In genomic region chr17:353213-353837, GRCh38 we compare ENCODE assay signal across 11 cellular contexts. TPM values are rescaled to one million over a fixed set of nuclear protein-coding genes. Genes with fewer than 3 reads are reported as not detected.
A peak's percentile ranks its signal among the peaks of the same experiment; 100 is the strongest.
DNase-seq lines count a peak whose midpoint lies in the region; ATAC-seq and TF ChIP-seq lines count a peak whose summit lies in the region.
"Had no signal": no experiment of that assay in that cellular context is flagged by ENCODE, and none has a peak within 500 bp of the region (broad histone marks: within the 10 kb centered on the region; RNA-seq: fewer than 3 reads in every experiment).

No MANE protein-coding gene starts in this region.

- intact Hi-C loops in right lobe of liver (cut with DNase I), result no loop called here

- no peak for ATAC-seq in right lobe of liver

- H3K4me1 ChIP-seq in HEK293 (ENCODE audit: control insufficient read depth, insufficient read depth, low read length) (peaks cover 13% of the 10 kb centered on the region), SJCRH30 (peaks cover 4% of the 10 kb centered on the region; the same call in 1 of the 2 replicates), right lobe of liver (peaks cover 0 to 62% (median 26%) of the 10 kb centered on the region in 4 donors)

- peaks cover 3% of the 10 kb centered on the region for H3K36me3 Mint-ChIP-seq in activated naive CD4-positive, alpha-beta T cell treated with anti-CD3 and anti-CD28 coated beads, Interleukin-2, amount 10 ng/mL, durations not matched to agents 7 days and 5 days

- H3K4me3 Mint-ChIP-seq in activated naive CD4-positive, alpha-beta T cell treated with anti-CD3 and anti-CD28 coated beads, Interleukin-2, amount 10 ng/mL, durations not matched to agents 7 days and 5 days, result no peak overlapping the region
- H3K4me3 Mint-ChIP-seq: IgD-negative memory B cell had no signal

- H3K4me1 Mint-ChIP-seq in activated naive CD4-positive, alpha-beta T cell treated with anti-CD3 and anti-CD28 coated beads, Interleukin-2, amount 10 ng/mL, durations not matched to agents 7 days and 5 days, result peaks cover 2% of the 10 kb centered on the region

- H3K9me3 ChIP-seq in HEK293 (ENCODE audit: control insufficient read depth, insufficient read depth, low read depth, low read length) (no peaks in the 10 kb centered on the region), SJCRH30 (replicated peaks) (no peaks in the 10 kb centered on the region), right lobe of liver (no peaks in the 10 kb centered on the region)

- H3K9me3 Mint-ChIP-seq in activated naive CD4-positive, alpha-beta T cell treated with anti-CD3 and anti-CD28 coated beads, Interleukin-2, amount 10 ng/mL, durations not matched to agents 7 days and 5 days, result peaks cover 17% of the 10 kb centered on the region
- H3K9me3 Mint-ChIP-seq: IgD-negative memory B cell had no signal

- H3K27ac ChIP-seq in HEK293 (ENCODE audit: extremely low read depth, low read depth, low read length) (peak overlapping the region; percentile 49; the same call in 1 of the 2 replicates), SJCRH30 (peak overlapping the region; percentile 81; the same call in 1 of the 2 replicates), right lobe of liver (peak overlapping the region; percentile 88 to 96 (median 93)), skin epidermis (peak overlapping the region in 11 of 21 experiments; percentile 6 to 87 (median 79)), substantia nigra (ENCODE audit: low read depth, low read length, poor library complexity, severe bottlenecking) (no peak overlapping the region)

- no peak for TF ChIP-seq POLR2A in right lobe of liver (IDR thresholded peaks at IDR 0.05)

- POLR2A ChIA-PET in HEK293 (lab: Yijun Ruan, JAX), result no interaction called here

- H3K4me3 ChIP-seq in HEK293 (ENCODE audit: low read depth, low read length) (no peak overlapping the region), SJCRH30 (peak overlapping the region; percentile 64), right lobe of liver (peak overlapping the region in 2 of 3 donors; percentile 55 to 56), skin epidermis (no peak overlapping the region)

- no peaks in the 10 kb centered on the region for H3K36me3 ChIP-seq in HEK293 (ENCODE audit: control insufficient read depth in 2 of 2, insufficient read depth in 1 of 2, low read length in 2 of 2)
- H3K36me3 ChIP-seq in SJCRH30, result no peaks in the 10 kb centered on the region
- no peaks in the 10 kb centered on the region for H3K36me3 ChIP-seq in right lobe of liver

- DNase-seq in SJCRH30 (no peak), right lobe of liver (peak in 2 of 3 donors; percentile 42 to 47), middle frontal gyrus (ENCODE audit: extremely low spot score, low spot score) (no peak), substantia nigra (lab: John Stamatoyannopoulos, UW) (no peak)
- no peak for DNase-seq in activated naive CD4-positive, alpha-beta T cell treated with anti-CD3 and anti-CD28 coated beads, Interleukin-2, amount 10 ng/mL, durations not matched to agents 7 days and 5 days
- DNase-seq in activated CD8-positive, alpha-beta memory T cell treated with anti-CD3 and anti-CD28 coated beads, Interleukin-2, amount 50 U/mL, for 48 hours, result no peak
- DNase-seq: amniotic stem cell, SW 1271 had no signal

- TF ChIP-seq CTCF in HEK293 (tag by site-specific recombination; IDR thresholded peaks at IDR 0.05), result no peak
- TF ChIP-seq CTCF in right lobe of liver (IDR thresholded peaks at IDR 0.05), result no peak

- CTCF ChIA-PET in HEK293 (lab: Yijun Ruan, JAX), result interaction anchor here (0.6 to 0.7 kb wide), 2 partner anchors 19 to 47 kb away, joined by 3 read pairs; no protein-coding TSS in a partner anchor
- CTCF ChIA-PET in activated naive CD4-positive, alpha-beta T cell treated with anti-CD3 and anti-CD28 coated beads, Interleukin-2, amount 10 ng/mL, durations not matched to agents 7 days and 5 days (lab: Charles Lee), result no interaction called here

- peaks cover 3% of the 10 kb centered on the region for H3K27me3 Mint-ChIP-seq in activated naive CD4-positive, alpha-beta T cell treated with anti-CD3 and anti-CD28 coated beads, Interleukin-2, amount 10 ng/mL, durations not matched to agents 7 days and 5 days

- H3K27me3 ChIP-seq in SJCRH30, result no peaks in the 10 kb centered on the region
- no peaks in the 10 kb centered on the region for H3K27me3 ChIP-seq in right lobe of liver

- 35% methylated on average over 6 of the region's 8 CpGs for WGBS in right lobe of liver (ENCODE audit: insufficient coverage, low coverage, low lambda C conversion rate, missing lambda C conversion rate)

- H3K27ac Mint-ChIP-seq in activated naive CD4-positive, alpha-beta T cell treated with anti-CD3 and anti-CD28 coated beads, Interleukin-2, amount 10 ng/mL, durations not matched to agents 7 days and 5 days, result no peak overlapping the region
- H3K27ac Mint-ChIP-seq: IgD-negative memory B cell had no signal

TF ChIP-seq in HEK293, 187 proteins besides CTCF, POLR2A, EP300 and RAD21 (continues in another document):
- TF ChIP-seq ZNF660 (tag by site-specific recombination; IDR thresholded peaks at IDR 0.05) (no peak), ZNF626 (tag by site-specific recombination; IDR thresholded peaks at IDR 0.05) (no peak), ZNF629 (tag by site-specific recombination; IDR thresholded peaks at IDR 0.05) (0 out of 2 replicates have a peak, but pooled peaks have one; percentile 39), ZBTB21 (tag by site-specific recombination; IDR thresholded peaks at IDR 0.05) (no peak), ZBTB49 (tag by site-specific recombination; IDR thresholded peaks at IDR 0.05; ENCODE audit: low read depth) (no peak), GLIS1 (tag by site-specific recombination; IDR thresholded peaks at IDR 0.05) (peak; percentile 99), ZNF174 (tag by site-specific recombination; IDR thresholded peaks at IDR 0.05) (no peak), KLF17 (tag by site-specific recombination; IDR thresholded peaks at IDR 0.05) (0 out of 2 replicates have a peak, but pooled peaks have one; percentile 45)
- TF ChIP-seq, protein P1, sequence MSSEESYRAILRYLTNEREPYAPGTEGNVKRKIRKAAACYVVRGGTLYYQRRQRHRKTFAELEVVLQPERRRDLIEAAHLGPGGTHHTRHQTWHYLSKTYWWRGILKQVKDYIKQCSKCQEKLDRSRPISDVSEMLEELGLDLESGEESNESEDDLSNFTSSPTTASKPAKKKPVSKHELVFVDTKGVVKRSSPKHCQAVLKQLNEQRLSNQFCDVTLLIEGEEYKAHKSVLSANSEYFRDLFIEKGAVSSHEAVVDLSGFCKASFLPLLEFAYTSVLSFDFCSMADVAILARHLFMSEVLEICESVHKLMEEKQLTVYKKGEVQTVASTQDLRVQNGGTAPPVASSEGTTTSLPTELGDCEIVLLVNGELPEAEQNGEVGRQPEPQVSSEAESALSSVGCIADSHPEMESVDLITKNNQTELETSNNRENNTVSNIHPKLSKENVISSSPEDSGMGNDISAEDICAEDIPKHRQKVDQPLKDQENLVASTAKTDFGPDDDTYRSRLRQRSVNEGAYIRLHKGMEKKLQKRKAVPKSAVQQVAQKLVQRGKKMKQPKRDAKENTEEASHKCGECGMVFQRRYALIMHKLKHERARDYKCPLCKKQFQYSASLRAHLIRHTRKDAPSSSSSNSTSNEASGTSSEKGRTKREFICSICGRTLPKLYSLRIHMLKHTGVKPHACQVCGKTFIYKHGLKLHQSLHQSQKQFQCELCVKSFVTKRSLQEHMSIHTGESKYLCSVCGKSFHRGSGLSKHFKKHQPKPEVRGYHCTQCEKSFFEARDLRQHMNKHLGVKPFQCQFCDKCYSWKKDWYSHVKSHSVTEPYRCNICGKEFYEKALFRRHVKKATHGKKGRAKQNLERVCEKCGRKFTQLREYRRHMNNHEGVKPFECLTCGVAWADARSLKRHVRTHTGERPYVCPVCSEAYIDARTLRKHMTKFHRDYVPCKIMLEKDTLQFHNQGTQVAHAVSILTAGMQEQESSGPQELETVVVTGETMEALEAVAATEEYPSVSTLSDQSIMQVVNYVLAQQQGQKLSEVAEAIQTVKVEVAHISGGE (tag by site-specific recombination; conservative IDR thresholded peaks at IDR 0.05; ENCODE audit: low read depth), result no peak
- TF ChIP-seq, protein P2, sequence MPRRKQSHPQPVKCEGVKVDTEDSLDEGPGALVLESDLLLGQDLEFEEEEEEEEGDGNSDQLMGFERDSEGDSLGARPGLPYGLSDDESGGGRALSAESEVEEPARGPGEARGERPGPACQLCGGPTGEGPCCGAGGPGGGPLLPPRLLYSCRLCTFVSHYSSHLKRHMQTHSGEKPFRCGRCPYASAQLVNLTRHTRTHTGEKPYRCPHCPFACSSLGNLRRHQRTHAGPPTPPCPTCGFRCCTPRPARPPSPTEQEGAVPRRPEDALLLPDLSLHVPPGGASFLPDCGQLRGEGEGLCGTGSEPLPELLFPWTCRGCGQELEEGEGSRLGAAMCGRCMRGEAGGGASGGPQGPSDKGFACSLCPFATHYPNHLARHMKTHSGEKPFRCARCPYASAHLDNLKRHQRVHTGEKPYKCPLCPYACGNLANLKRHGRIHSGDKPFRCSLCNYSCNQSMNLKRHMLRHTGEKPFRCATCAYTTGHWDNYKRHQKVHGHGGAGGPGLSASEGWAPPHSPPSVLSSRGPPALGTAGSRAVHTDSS (tag by site-specific recombination; IDR thresholded peaks at IDR 0.05), result no peak

RNA-seq across cellular contexts. Expression of gene RPH3AL, which starts 0.7 kb away (rescaled TPM):
- total RNA-seq in SJCRH30 (2014; rRNA removed; shearing (Covaris generic)), result 2.6 and 3.0 TPM in 2 replicates
- 10 to 100 TPM; 17.6 to 74.0 (median 25.7) TPM for total RNA-seq in right lobe of liver

Comparison
In these comparisons a context has a peak if more than half of its experiments do, and no peak if none do; other contexts are left out.
1. H3K4me3 ChIP-seq: peak in SJCRH30 (single experiment) and right lobe of liver (2 of 3); none in HEK293 (single experiment) and skin epidermis (0 of 7).
2. DNase-seq: peak in right lobe of liver (2 of 3); none in SJCRH30 (0 of 2), middle frontal gyrus (single experiment), activated naive CD4-positive, alpha-beta T cell treated with anti-CD3 and anti-CD28 coated beads, Interleukin-2, amount 10 ng/mL, durations not matched to agents 7 days and 5 days (single experiment), substantia nigra (0 of 49) and activated CD8-positive, alpha-beta memory T cell treated with anti-CD3 and anti-CD28 coated beads, Interleukin-2, amount 50 U/mL, for 48 hours (single experiment).